Comparison of ENCODE assay signal across 1 cellular context in the genomic region with DNA sequence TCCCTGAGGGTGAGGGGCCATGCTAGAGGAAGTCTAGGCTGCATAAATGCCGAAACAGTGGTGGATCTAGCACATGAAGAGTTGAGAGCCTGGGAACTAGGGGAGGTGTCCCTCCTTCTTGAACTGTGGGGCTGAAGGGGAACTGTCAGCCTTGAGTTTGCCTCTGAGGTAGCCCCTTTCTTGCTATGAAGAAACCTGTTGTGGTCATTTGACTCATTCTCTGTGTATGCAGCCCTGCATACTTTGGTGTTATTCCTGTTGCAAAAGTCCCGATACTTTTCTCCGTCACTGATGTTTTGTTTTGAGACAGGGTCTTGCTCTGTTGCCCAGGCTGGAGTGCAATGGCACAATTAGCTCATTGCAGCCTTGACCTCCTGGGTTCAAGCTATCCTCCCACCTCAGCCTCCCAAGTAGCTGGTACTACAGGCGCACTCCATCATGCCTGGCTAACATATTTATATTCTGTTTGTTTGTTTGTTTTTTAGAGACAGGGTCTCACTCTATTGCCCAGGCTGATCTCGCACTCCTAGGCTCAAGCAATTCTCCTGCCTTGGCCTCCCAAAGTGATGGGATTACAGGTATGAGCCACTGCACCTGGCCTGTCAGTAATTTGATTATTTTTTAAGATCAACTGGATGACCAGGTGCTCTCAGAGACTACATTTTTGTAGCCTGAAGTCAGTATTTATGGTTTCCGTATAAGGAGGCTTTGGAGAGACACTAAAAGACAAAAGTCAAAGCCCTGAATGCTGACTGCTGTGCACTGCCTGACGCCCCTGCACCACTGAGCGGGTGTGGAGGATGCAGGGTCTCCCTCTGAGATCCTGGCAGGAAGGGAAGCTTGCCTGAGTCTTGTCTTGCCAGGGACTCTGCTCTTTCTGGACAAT.
TF ChIP-seq lines count a peak whose summit lies in the region.

No MANE protein-coding gene starts in this region.

TF ChIP-seq in GM12891, 5 proteins besides CTCF, POLR2A, EP300 and RAD21:
- TF ChIP-seq PAX5 (IDR thresholded peaks at IDR 0.05; ENCODE audit: insufficient read depth, low read length, severe bottlenecking) (peak; percentile 44), POLR2AphosphoS5 (IDR thresholded peaks at IDR 0.05; ENCODE audit: low read depth, low read length) (no peak), POU2F2 (IDR thresholded peaks at IDR 0.05; ENCODE audit: low read depth, low read length) (peak; percentile 28; the same call in 1 of the 2 replicates), SPI1 (IDR thresholded peaks at IDR 0.05; ENCODE audit: low read depth, low read length) (peak; percentile 67)
